In the genomic region with DNA sequence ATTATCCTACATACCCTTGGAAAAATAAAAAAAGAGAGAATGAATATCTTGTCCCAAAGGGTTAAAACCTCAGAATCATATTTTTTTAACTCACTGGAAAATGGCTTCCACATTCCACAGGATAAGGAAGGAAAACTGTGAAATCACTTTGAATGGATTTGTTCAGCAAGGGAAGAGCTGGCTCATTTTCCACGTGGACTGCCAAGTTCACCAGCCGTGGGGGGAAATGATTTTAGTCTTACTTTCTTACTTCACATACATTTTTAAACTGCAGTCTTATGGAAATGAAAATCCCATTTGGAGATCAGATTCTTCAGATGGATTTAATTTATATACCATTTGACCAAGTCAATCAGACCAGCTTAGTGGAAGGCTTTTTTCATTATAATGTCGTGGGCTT, we compare ENCODE assay signal across 33 cellular contexts. TPM values are rescaled to one million over a fixed set of nuclear protein-coding genes. Genes with fewer than 3 reads are reported as not detected.
A peak's percentile ranks its signal among the peaks of the same experiment; 100 is the strongest.
DNase-seq lines count a peak whose midpoint lies in the region; ATAC-seq, FAIRE-seq and TF ChIP-seq lines count a peak whose summit lies in the region.
"Had no signal": no experiment of that assay in that cellular context is flagged by ENCODE, and none has a peak within 500 bp of the region (broad histone marks: within the 10 kb centered on the region; RNA-seq: fewer than 3 reads in every experiment).

No MANE protein-coding gene starts in this region.

- no peak overlapping the region for H3K4me3 Mint-ChIP-seq in astrocyte (ENCODE audit: unreplicated experiment)
- H3K4me3 Mint-ChIP-seq in activated T-cell treated with anti-CD3 and anti-CD28 coated beads, Interleukin-2, amount 50 U/mL, for 72 hours: no peak overlapping the region
- H3K4me3 Mint-ChIP-seq: activated CD4-positive, alpha-beta memory T cell treated with anti-CD3 and anti-CD28 coated beads for 36 hours; activated naive CD4-positive, alpha-beta T cell treated with anti-CD3 and anti-CD28 coated beads, Interleukin-2, amount 10 ng/mL, durations not matched to agents 7 days and 5 days; CD14-positive monocyte; dendritic cell treated with granulocyte-macrophage colony-stimulating factor and Interleukin-4, amounts not matched to agents 40 ng/mL and 50 ng/mL, for 4 days; natural killer cell treated with Interleukin-12 subunit alpha and Interleukin-12 subunit beta and Interleukin-15 and Interleukin-18, amount 100 ng/mL, for 72 hours had no signal

- H3K36me3 ChIP-seq in HUES6 (ENCODE audit: control insufficient read depth, insufficient read depth, low read length): no peaks in the 10 kb centered on the region
- H3K36me3 ChIP-seq in astrocyte (ENCODE audit: insufficient read depth, low read length): no peaks in the 10 kb centered on the region
- no peaks in the 10 kb centered on the region for H3K36me3 ChIP-seq in iPS-18a (ENCODE audit: control insufficient read depth, low read depth, low read length)
- H3K36me3 ChIP-seq in thoracic aorta: no peaks in the 10 kb centered on the region
- H3K36me3 ChIP-seq: cardiac muscle cell, upper lobe of left lung had no signal

- ATAC-seq in thoracic aorta (ENCODE audit: insufficient number of reproducible peaks, low FRiP score, low read depth) (no peak), HG03378 (IDR thresholded peaks at IDR 0.05; ENCODE audit: unreplicated experiment) (no peak)
- ATAC-seq in activated T-cell treated with anti-CD3 and anti-CD28 coated beads, Interleukin-2, amount 50 U/mL, for 72 hours (replicated peaks in 1 of 2): no peak
- ATAC-seq: activated CD4-positive, CD25-positive, alpha-beta regulatory T cell treated with anti-CD3 and anti-CD28 coated beads, Interleukin-2, amount 50 U/mL, for 24 hours; K562; mucosa of descending colon; natural killer cell treated with Interleukin-12 subunit alpha and Interleukin-12 subunit beta and Interleukin-15 and Interleukin-18, amount 100 ng/mL, for 72 hours had no signal

- peak; percentile 30 for DNase-seq in astrocyte (ENCODE audit: low read depth)
- DNase-seq in thoracic aorta (ENCODE audit: low spot score): no peak
- no peak for DNase-seq in ureter (ENCODE audit: low spot score)
- DNase-seq in activated T-cell treated with anti-CD3 and anti-CD28 coated beads, Interleukin-2, amount 50 U/mL, for 72 hours: no peak
- DNase-seq: activated CD4-positive, alpha-beta memory T cell treated with anti-CD3 and anti-CD28 coated beads for 36 hours; activated CD8-positive, alpha-beta memory T cell treated with anti-CD3 and anti-CD28 coated beads, Interleukin-2, amount 50 U/mL, for 4 hours; activated naive CD4-positive, alpha-beta T cell treated with anti-CD3 and anti-CD28 coated beads, Interleukin-2, amount 10 ng/mL, durations not matched to agents 7 days and 5 days; EL; GOT3; islet precursor cell; mucosa of descending colon; NCI-H1105 treated with DMSO at 0.1 percent for 48 hours; NCI-H2029 treated with DMSO at 0.1 percent for 48 hours; NCI-H226; NCI-H69; right cardiac atrium; SIG-M5; stimulated activated CD4-positive, alpha-beta T cell treated with anti-CD3 and anti-CD28 coated beads, Interleukin-12 subunit alpha, Interleukin-12 subunit beta, amount 100 ng/mL, for 4 hours; stimulated activated CD4-positive, alpha-beta T cell treated with anti-CD3 and anti-CD28 coated beads, Interleukin-4, amount 100 ng/mL, for 1 hour; T-helper 1 cell; upper lobe of left lung had no signal

- H3K27ac ChIP-seq in HUES6 (ENCODE audit: low read depth, low read length) (peak overlapping the region; percentile 15; the same call in 1 of the 2 replicates), astrocyte (ENCODE audit: low read depth, low read length) (no peak overlapping the region), iPS-18a (ENCODE audit: low read length) (peak overlapping the region; percentile 37), thoracic aorta (peak overlapping the region; percentile 95 to 99)
- H3K27ac ChIP-seq: cardiac muscle cell, parathyroid adenoma, upper lobe of left lung had no signal

- peak overlapping the region; percentile 47 for H3K27ac Mint-ChIP-seq in astrocyte (ENCODE audit: unreplicated experiment)
- H3K27ac Mint-ChIP-seq in activated T-cell treated with anti-CD3 and anti-CD28 coated beads, Interleukin-2, amount 50 U/mL, for 72 hours: no peak overlapping the region
- H3K27ac Mint-ChIP-seq: activated CD4-positive, alpha-beta memory T cell treated with anti-CD3 and anti-CD28 coated beads for 36 hours; activated naive CD4-positive, alpha-beta T cell treated with anti-CD3 and anti-CD28 coated beads, Interleukin-2, amount 10 ng/mL, durations not matched to agents 7 days and 5 days; CD14-positive monocyte; dendritic cell treated with granulocyte-macrophage colony-stimulating factor and Interleukin-4, amounts not matched to agents 40 ng/mL and 50 ng/mL, for 4 days had no signal

- H2AFZ ChIP-seq in astrocyte (ENCODE audit: low read depth, low read length): no peak overlapping the region
- H2AFZ ChIP-seq: parathyroid adenoma had no signal

- H3K9ac ChIP-seq in HUES6 (ENCODE audit: low read length): no peak overlapping the region
- no peak overlapping the region for H3K9ac ChIP-seq in astrocyte (ENCODE audit: low read length)
- peak overlapping the region; percentile 32 for H3K9ac ChIP-seq in iPS-18a (ENCODE audit: low read length)
- H3K9ac ChIP-seq: parathyroid adenoma had no signal

- peaks cover 32% of the 10 kb centered on the region for H3K4me1 ChIP-seq in HUES6 (ENCODE audit: control insufficient read depth, insufficient read depth, low read length)
- no peaks in the 10 kb centered on the region for H3K4me1 ChIP-seq in astrocyte (ENCODE audit: insufficient read depth, low read length)
- peaks cover 30% of the 10 kb centered on the region for H3K4me1 ChIP-seq in iPS-18a (ENCODE audit: control insufficient read depth, low read depth, low read length)
- peaks cover 32 to 56% of the 10 kb centered on the region in 2 donors for H3K4me1 ChIP-seq in thoracic aorta (ENCODE audit: control insufficient read depth in 1 of 2, low read depth in 2 of 2)
- H3K4me1 ChIP-seq: parathyroid adenoma had no signal

- no peaks in the 10 kb centered on the region for H4K20me1 ChIP-seq in astrocyte (ENCODE audit: insufficient read depth, low read length)

- H3K9me3 ChIP-seq in HUES6 (ENCODE audit: control insufficient read depth, insufficient read depth, low read depth, low read length): no peaks in the 10 kb centered on the region
- H3K9me3 ChIP-seq in astrocyte (ENCODE audit: insufficient read depth, low read depth, low read length): no peaks in the 10 kb centered on the region
- H3K9me3 ChIP-seq in iPS-18a (ENCODE audit: control insufficient read depth, low read depth, low read length): no peaks in the 10 kb centered on the region
- no peaks in the 10 kb centered on the region for H3K9me3 ChIP-seq in thoracic aorta
- H3K9me3 ChIP-seq: mucosa of descending colon, upper lobe of left lung had no signal

- no peak overlapping the region for H3K4me2 ChIP-seq in astrocyte (ENCODE audit: low read length)

- H3K4me3 ChIP-seq in HUES6 (ENCODE audit: low read depth, low read length) (no peak overlapping the region), astrocyte (ENCODE audit: insufficient read depth, low read depth, low read length) (no peak overlapping the region), iPS-18a (ENCODE audit: low read length) (no peak overlapping the region), thoracic aorta (no peak overlapping the region)
- H3K4me3 ChIP-seq: cardiac muscle cell, K562, mucosa of descending colon, upper lobe of left lung had no signal

- H3K36me3 Mint-ChIP-seq in astrocyte (ENCODE audit: low read depth, unreplicated experiment): no peaks in the 10 kb centered on the region
- peaks cover 0 to 2% of the 10 kb centered on the region in 2 donors for H3K36me3 Mint-ChIP-seq in activated T-cell treated with anti-CD3 and anti-CD28 coated beads, Interleukin-2, amount 50 U/mL, for 72 hours (ENCODE audit: insufficient read depth in 2 of 2)
- H3K36me3 Mint-ChIP-seq: activated CD4-positive, alpha-beta memory T cell treated with anti-CD3 and anti-CD28 coated beads for 36 hours; CD14-positive monocyte had no signal

- no peaks in the 10 kb centered on the region for H3K79me2 ChIP-seq in astrocyte (ENCODE audit: insufficient read depth, low read length)
- H3K79me2 ChIP-seq: parathyroid adenoma had no signal

- H3K9me3 Mint-ChIP-seq in astrocyte (ENCODE audit: unreplicated experiment): no peaks in the 10 kb centered on the region
- H3K9me3 Mint-ChIP-seq in activated T-cell treated with anti-CD3 and anti-CD28 coated beads, Interleukin-2, amount 50 U/mL, for 72 hours: peaks cover 0 to under 1% of the 10 kb centered on the region in 2 donors
- H3K9me3 Mint-ChIP-seq: activated CD4-positive, alpha-beta memory T cell treated with anti-CD3 and anti-CD28 coated beads for 36 hours; natural killer cell treated with Interleukin-12 subunit alpha and Interleukin-12 subunit beta and Interleukin-15 and Interleukin-18, amount 100 ng/mL, for 72 hours had no signal

- no peak for TF ChIP-seq CTCF in astrocyte (IDR thresholded peaks at IDR 0.05; ENCODE audit: insufficient read depth, low read depth, low read length)
- no peak for TF ChIP-seq CTCF in thoracic aorta (IDR thresholded peaks at IDR 0.05)

- peaks cover 15% of the 10 kb centered on the region for H3K4me1 Mint-ChIP-seq in astrocyte (ENCODE audit: low read depth, unreplicated experiment)
- peaks cover 5% of the 10 kb centered on the region for H3K4me1 Mint-ChIP-seq in activated T-cell treated with anti-CD3 and anti-CD28 coated beads, Interleukin-2, amount 50 U/mL, for 72 hours (ENCODE audit: low read depth)
- H3K4me1 Mint-ChIP-seq: CD14-positive monocyte had no signal

- no peaks in the 10 kb centered on the region for H3K27me3 Mint-ChIP-seq in astrocyte (ENCODE audit: low read depth, unreplicated experiment)
- H3K27me3 Mint-ChIP-seq in activated T-cell treated with anti-CD3 and anti-CD28 coated beads, Interleukin-2, amount 50 U/mL, for 72 hours (ENCODE audit: low read depth): no peaks in the 10 kb centered on the region
- H3K27me3 Mint-ChIP-seq: activated CD4-positive, alpha-beta memory T cell treated with anti-CD3 and anti-CD28 coated beads for 36 hours; activated naive CD4-positive, alpha-beta T cell treated with anti-CD3 and anti-CD28 coated beads, Interleukin-2, amount 10 ng/mL, durations not matched to agents 7 days and 5 days; dendritic cell treated with granulocyte-macrophage colony-stimulating factor and Interleukin-4, amounts not matched to agents 40 ng/mL and 50 ng/mL, for 4 days; natural killer cell treated with Interleukin-12 subunit alpha and Interleukin-12 subunit beta and Interleukin-15 and Interleukin-18, amount 100 ng/mL, for 72 hours had no signal

- FAIRE-seq in astrocyte (lab: Jason Lieb, UNC): no peak
- FAIRE-seq: GM12892, K562, RCC 7860 had no signal

- no peaks in the 10 kb centered on the region for H3K27me3 ChIP-seq in HUES6 (ENCODE audit: control insufficient read depth, insufficient read depth, low read length)
- no peaks in the 10 kb centered on the region for H3K27me3 ChIP-seq in astrocyte (ENCODE audit: insufficient read depth, low read length)
- no peaks in the 10 kb centered on the region for H3K27me3 ChIP-seq in iPS-18a (ENCODE audit: control insufficient read depth, insufficient read depth, low read length)
- H3K27me3 ChIP-seq in thoracic aorta (replicated peaks; ENCODE audit: insufficient read depth): no peaks in the 10 kb centered on the region
- H3K27me3 ChIP-seq: cardiac muscle cell, upper lobe of left lung had no signal

RNA-seq across cellular contexts. Expression of gene AEBP2, which starts 29.9 kb away (rescaled TPM):
- 39.8 and 41.7 TPM in 2 replicates for total RNA-seq in astrocyte
- 10 to 100 TPM; 28.3 to 79.6 TPM for total RNA-seq in thoracic aorta
- total RNA-seq in ureter: 67.1 TPM
- 10 to 100 TPM; 59.4 to 64.5 TPM for total RNA-seq in activated T-cell treated with anti-CD3 and anti-CD28 coated beads, Interleukin-2, amount 50 U/mL, for 72 hours
